9 cellular contexts compared by ENCODE assay signal in genomic region chr6:118705799-118706481, GRCh38. TPM values are rescaled to one million over a fixed set of nuclear protein-coding genes. Genes with fewer than 3 reads are reported as not detected.
DNase-seq lines count a peak whose midpoint lies in the region; ATAC-seq, FAIRE-seq and TF ChIP-seq lines count a peak whose summit lies in the region.
"Had no signal": no experiment of that assay in that cellular context is flagged by ENCODE, and none has a peak within 500 bp of the region (broad histone marks: within the 10 kb centered on the region; RNA-seq: fewer than 3 reads in every experiment).

No MANE protein-coding gene starts in this region.

- WGBS in right cardiac atrium: 14% methylated on average over 4 of the region's 4 CpGs

- peak overlapping the region; percentile 83 to 99 (median 93) for H3K4me3 Mint-ChIP-seq in CD8-positive, alpha-beta memory T cell
- H3K4me3 Mint-ChIP-seq in activated CD8-positive, alpha-beta T cell treated with anti-CD3 and anti-CD28 coated beads for 36 hours: peak overlapping the region; percentile 73
- peak overlapping the region; percentile 97 to 99 for H3K4me3 Mint-ChIP-seq in stimulated activated naive CD8-positive, alpha-beta T cell treated with anti-CD3 and anti-CD28 coated beads, Interleukin-15, amount 100 ng/mL, for 72 hours

- POLR2A ChIA-PET in CD8-positive, alpha-beta memory T cell (lab: Charles Lee): no interaction called here
- POLR2A ChIA-PET in activated CD8-positive, alpha-beta T cell treated with anti-CD3 and anti-CD28 coated beads for 36 hours (lab: Charles Lee): interaction anchor here (0.8 to 3.3 kb wide), 14 partner anchors 9 to 95 kb away, joined by 3 to 18 read pairs (median 4); partner anchors contain the start of gene CEP85L

- H3K4me3 ChIP-seq in CD8-positive, alpha-beta memory T cell (ENCODE audit: low read length): peak overlapping the region; percentile 30
- peak overlapping the region; percentile 0 for H3K4me3 ChIP-seq in right cardiac atrium (ENCODE audit: low read length)
- H3K4me3 ChIP-seq: ovary had no signal

- H3K27me3 ChIP-seq in CD8-positive, alpha-beta memory T cell (ENCODE audit: insufficient read depth, low read length, poor library complexity, severe bottlenecking): no peaks in the 10 kb centered on the region
- H3K27me3 ChIP-seq in right cardiac atrium (ENCODE audit: control insufficient read depth, insufficient read depth): no peaks in the 10 kb centered on the region
- H3K27me3 ChIP-seq: ovary had no signal

- peak in 4 of 5 donors; percentile 4 to 50 (median 35) for DNase-seq in CD8-positive, alpha-beta memory T cell
- peak; percentile 60 for DNase-seq in activated CD8-positive, alpha-beta T cell treated with anti-CD3 and anti-CD28 coated beads for 36 hours
- DNase-seq in right cardiac atrium (peak in 1 of 3 donors; percentile 38), D721Med (ENCODE audit: insufficient read length, low spot score) (no peak), SHP77 treated with DMSO at 0.1 percent for 48 hours (lab: John Stamatoyannopoulos, UW) (no peak)
- peak in 1 of 2 donors; percentile 33 for DNase-seq in stimulated activated naive CD8-positive, alpha-beta T cell treated with anti-CD3 and anti-CD28 coated beads, Interleukin-15, amount 100 ng/mL, for 72 hours

- peaks cover 11 to 29% (median 14%) of the 10 kb centered on the region in 3 donors for H3K36me3 Mint-ChIP-seq in CD8-positive, alpha-beta memory T cell
- peaks cover 55% of the 10 kb centered on the region for H3K36me3 Mint-ChIP-seq in activated CD8-positive, alpha-beta T cell treated with anti-CD3 and anti-CD28 coated beads for 36 hours (ENCODE audit: low read depth)

- H3K27ac ChIP-seq in CD8-positive, alpha-beta memory T cell (ENCODE audit: low read depth, low read length): no peak overlapping the region
- no peak overlapping the region for H3K27ac ChIP-seq in right cardiac atrium (ENCODE audit: low read length)
- H3K27ac ChIP-seq: ovary had no signal

- H3K36me3 ChIP-seq in CD8-positive, alpha-beta memory T cell (ENCODE audit: insufficient read depth, low read length): no peaks in the 10 kb centered on the region
- H3K36me3 ChIP-seq: ovary had no signal

- intact Hi-C loops in activated CD8-positive, alpha-beta T cell treated with anti-CD3 and anti-CD28 coated beads for 36 hours (cut with micrococcal nuclease): loop anchor here (5.0 kb wide), 2 partner anchors 44 to 186 kb away; partner anchors contain the start of gene ASF1A
- intact Hi-C loops in right cardiac atrium (cut with DNase I): no loop called here

- no peak for FAIRE-seq in D721Med (lab: Jason Lieb, UNC)

- H3K9me3 ChIP-seq in CD8-positive, alpha-beta memory T cell (ENCODE audit: low read length): no peaks in the 10 kb centered on the region
- H3K9me3 ChIP-seq in right cardiac atrium (ENCODE audit: control insufficient read depth, low read length): no peaks in the 10 kb centered on the region
- H3K9me3 ChIP-seq: ovary had no signal

- CTCF ChIA-PET in CD8-positive, alpha-beta memory T cell (lab: Charles Lee): interaction anchor here (1.0 to 1.7 kb wide), 5 partner anchors 12 to 140 kb away, joined by 3 to 5 read pairs (median 5); partner anchors contain the start of gene CEP85L
- CTCF ChIA-PET in activated CD8-positive, alpha-beta T cell treated with anti-CD3 and anti-CD28 coated beads for 36 hours (lab: Charles Lee): interaction anchor here (0.9 to 4.9 kb wide), 11 partner anchors 8 to 95 kb away, joined by 3 to 21 read pairs (median 5); no protein-coding TSS in a partner anchor

- ATAC-seq in GM19351 (IDR thresholded peaks at IDR 0.05; ENCODE audit: unreplicated experiment) (peak; percentile 28), HG03354 (IDR thresholded peaks at IDR 0.05; ENCODE audit: poor library complexity, severe bottlenecking, unreplicated experiment) (peak; percentile 38), right cardiac atrium (no peak)
- ATAC-seq in activated CD8-positive, alpha-beta T cell treated with anti-CD3 and anti-CD28 coated beads for 36 hours: peak; percentile 25
- ATAC-seq in stimulated activated naive CD8-positive, alpha-beta T cell treated with anti-CD3 and anti-CD28 coated beads, Interleukin-15, amount 100 ng/mL, for 72 hours: peak; percentile 48

- H3K9me3 Mint-ChIP-seq in CD8-positive, alpha-beta memory T cell: no peaks in the 10 kb centered on the region
- no peaks in the 10 kb centered on the region for H3K9me3 Mint-ChIP-seq in activated CD8-positive, alpha-beta T cell treated with anti-CD3 and anti-CD28 coated beads for 36 hours
- peaks cover 5 to 6% of the 10 kb centered on the region in 2 donors for H3K9me3 Mint-ChIP-seq in stimulated activated naive CD8-positive, alpha-beta T cell treated with anti-CD3 and anti-CD28 coated beads, Interleukin-15, amount 100 ng/mL, for 72 hours

- H3K27ac Mint-ChIP-seq in CD8-positive, alpha-beta memory T cell: peak overlapping the region; percentile 67 to 97 (median 92)
- H3K27ac Mint-ChIP-seq in activated CD8-positive, alpha-beta T cell treated with anti-CD3 and anti-CD28 coated beads for 36 hours: peak overlapping the region; percentile 90
- peak overlapping the region; percentile 24 to 90 for H3K27ac Mint-ChIP-seq in stimulated activated naive CD8-positive, alpha-beta T cell treated with anti-CD3 and anti-CD28 coated beads, Interleukin-15, amount 100 ng/mL, for 72 hours

- H3K4me1 ChIP-seq in CD8-positive, alpha-beta memory T cell (ENCODE audit: insufficient read depth, low read length): peaks cover 54% of the 10 kb centered on the region
- H3K4me1 ChIP-seq in right cardiac atrium (ENCODE audit: control insufficient read depth, insufficient read depth, low read length): peaks cover 5% of the 10 kb centered on the region

- TF ChIP-seq CTCF in activated CD8-positive, alpha-beta T cell treated with anti-CD3 and anti-CD28 coated beads for 36 hours (IDR thresholded peaks at IDR 0.05): no peak
- TF ChIP-seq CTCF in D721Med (IDR thresholded peaks at IDR 0.05; ENCODE audit: insufficient read depth, missing control alignments): no peak

- peaks cover 62 to 87% (median 85%) of the 10 kb centered on the region in 3 donors for H3K4me1 Mint-ChIP-seq in CD8-positive, alpha-beta memory T cell
- peaks cover 62% of the 10 kb centered on the region for H3K4me1 Mint-ChIP-seq in activated CD8-positive, alpha-beta T cell treated with anti-CD3 and anti-CD28 coated beads for 36 hours (ENCODE audit: low read depth)
- H3K4me1 Mint-ChIP-seq in stimulated activated naive CD8-positive, alpha-beta T cell treated with anti-CD3 and anti-CD28 coated beads, Interleukin-15, amount 100 ng/mL, for 72 hours: peaks cover 67% of the 10 kb centered on the region

- H3K27me3 Mint-ChIP-seq in CD8-positive, alpha-beta memory T cell: no peaks in the 10 kb centered on the region
- H3K27me3 Mint-ChIP-seq in activated CD8-positive, alpha-beta T cell treated with anti-CD3 and anti-CD28 coated beads for 36 hours: no peaks in the 10 kb centered on the region
- H3K27me3 Mint-ChIP-seq in stimulated activated naive CD8-positive, alpha-beta T cell treated with anti-CD3 and anti-CD28 coated beads, Interleukin-15, amount 100 ng/mL, for 72 hours: no peaks in the 10 kb centered on the region

RNA-seq across cellular contexts. Expression of gene CEP85L, which starts 54.5 kb away (rescaled TPM):
- total RNA-seq in CD8-positive, alpha-beta memory T cell: 10 to 100 TPM; 28.4 to 29.1 TPM
- polyA plus RNA-seq in CD8-positive, alpha-beta memory T cell: 32.1 TPM
- total RNA-seq in activated CD8-positive, alpha-beta T cell treated with anti-CD3 and anti-CD28 coated beads for 36 hours: 10 to 100 TPM; 39.6 to 40.3 TPM
- total RNA-seq in right cardiac atrium: 10 to 100 TPM in 1 of 4 donors, 1 to 10 TPM in 3; 6.3 to 11.5 (median 8.5) TPM
- polyA plus RNA-seq in right cardiac atrium: 3.8 TPM

Comparison
In these comparisons a context has a peak if more than half of its experiments do, and no peak if none do; other contexts are left out.
1. DNase-seq: peak in CD8-positive, alpha-beta memory T cell (4 of 5) and activated CD8-positive, alpha-beta T cell treated with anti-CD3 and anti-CD28 coated beads for 36 hours (single experiment); none in D721Med (single experiment) and SHP77 treated with DMSO at 0.1 percent for 48 hours (single experiment).
2. ATAC-seq: peak in GM19351 (single experiment), HG03354 (single experiment), activated CD8-positive, alpha-beta T cell treated with anti-CD3 and anti-CD28 coated beads for 36 hours (single experiment) and stimulated activated naive CD8-positive, alpha-beta T cell treated with anti-CD3 and anti-CD28 coated beads, Interleukin-15, amount 100 ng/mL, for 72 hours (single experiment); none in right cardiac atrium (0 of 2).
3. Peak in every context shown above with its lines, with median percentiles within 50 percentile points of each other: H3K27ac Mint-ChIP-seq and H3K4me3 Mint-ChIP-seq.